ENCODE assay signal across 15 cellular contexts in the genomic region with DNA sequence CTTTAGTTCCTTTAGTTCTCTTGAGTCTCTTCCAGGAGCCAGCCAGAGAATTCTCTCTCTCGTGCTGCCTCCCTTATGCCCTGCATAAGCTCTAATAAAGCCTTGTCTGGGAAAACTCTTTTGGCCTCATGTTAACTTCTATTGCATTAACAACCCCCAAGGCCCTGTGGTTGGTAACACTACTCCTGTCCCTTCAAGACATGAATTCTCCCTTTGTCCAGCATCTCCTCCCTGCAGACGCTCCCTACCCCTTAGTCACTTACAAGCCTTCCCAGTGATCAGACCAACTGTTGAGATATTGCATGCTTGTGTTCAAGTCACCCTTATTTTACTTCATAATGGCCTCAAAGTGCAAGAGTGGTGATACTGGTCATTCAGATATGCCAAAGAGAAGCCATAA. TPM values are rescaled to one million over a fixed set of nuclear protein-coding genes. Genes with fewer than 3 reads are reported as not detected.
DNase-seq lines count a peak whose midpoint lies in the region; ATAC-seq and TF ChIP-seq lines count a peak whose summit lies in the region.
"Had no signal": no experiment of that assay in that cellular context is flagged by ENCODE, and none has a peak within 500 bp of the region (broad histone marks: within the 10 kb centered on the region; RNA-seq: fewer than 3 reads in every experiment).

No MANE protein-coding gene starts in this region.

- H3K23ac ChIP-seq in mesenchymal stem cell (ENCODE audit: low read length in 2 of 2): no peak overlapping the region

- H2AFZ ChIP-seq in mammary epithelial cell (ENCODE audit: low read depth, low read length) (no peak overlapping the region), mesenchymal stem cell (ENCODE audit: low read depth, low read length) (no peak overlapping the region)

- H2AK5ac ChIP-seq in mesenchymal stem cell (ENCODE audit: low read length, severe bottlenecking): no peak overlapping the region

- H3K4me1 Mint-ChIP-seq in dendritic cell treated with granulocyte-macrophage colony-stimulating factor and Interleukin-4, amounts not matched to agents 40 ng/mL and 50 ng/mL, for 4 days (ENCODE audit: low read depth): peaks cover 43% of the 10 kb centered on the region
- H3K4me1 Mint-ChIP-seq: CD4-positive, CD25-positive, alpha-beta regulatory T cell had no signal

- H4K91ac ChIP-seq in mesenchymal stem cell (ENCODE audit: low read length): no peak overlapping the region

- H3K27ac Mint-ChIP-seq in dendritic cell treated with granulocyte-macrophage colony-stimulating factor and Interleukin-4, amounts not matched to agents 40 ng/mL and 50 ng/mL, for 4 days: peak overlapping the region; percentile 10
- H3K27ac Mint-ChIP-seq: CD4-positive, CD25-positive, alpha-beta regulatory T cell had no signal

- H3K14ac ChIP-seq in mesenchymal stem cell (ENCODE audit: low read length in 2 of 2): no peak overlapping the region

- peaks cover 28% of the 10 kb centered on the region for H3K36me3 Mint-ChIP-seq in dendritic cell treated with granulocyte-macrophage colony-stimulating factor and Interleukin-4, amounts not matched to agents 40 ng/mL and 50 ng/mL, for 4 days (ENCODE audit: low read depth)
- H3K36me3 Mint-ChIP-seq: CD4-positive, CD25-positive, alpha-beta regulatory T cell had no signal

- no peak overlapping the region for H3K4me3 Mint-ChIP-seq in dendritic cell treated with granulocyte-macrophage colony-stimulating factor and Interleukin-4, amounts not matched to agents 40 ng/mL and 50 ng/mL, for 4 days
- H3K4me3 Mint-ChIP-seq: CD4-positive, CD25-positive, alpha-beta regulatory T cell had no signal

- no peaks in the 10 kb centered on the region for H4K20me1 ChIP-seq in mammary epithelial cell (ENCODE audit: insufficient read depth, low read length)

- H2BK5ac ChIP-seq in mesenchymal stem cell (ENCODE audit: low read depth, low read length, poor library complexity, severe bottlenecking): no peak overlapping the region

- DNase-seq in mammary epithelial cell (peak; percentile 67), breast epithelium (ENCODE audit: low spot score in 2 of 2) (no peak), mesenchymal stem cell (no peak), left lung (no peak)
- DNase-seq: 8988T; Calu3; CD4-positive, CD25-positive, alpha-beta regulatory T cell; DMS 273 treated with DMSO at 0.1 percent for 48 hours; H7 had no signal

- WGBS in mammary epithelial cell (ENCODE audit: low coverage, missing lambda C conversion rate): 46% methylated on average over 2 of the region's 2 CpGs
- WGBS in mesenchymal stem cell: 96% methylated on average over 2 of the region's 2 CpGs

- no peak for TF ChIP-seq CTCF in mammary epithelial cell (conservative IDR thresholded peaks at IDR 0.05 in 1 of 2, IDR thresholded peaks at IDR 0.05 in 1 of 2; ENCODE audit: extremely low read depth in 1 of 2, insufficient read depth in 1 of 2, low read depth in 1 of 2, low read length in 2 of 2)
- no peak for TF ChIP-seq CTCF in breast epithelium (IDR thresholded peaks at IDR 0.05)
- TF ChIP-seq CTCF in left lung (IDR thresholded peaks at IDR 0.05): no peak

- no peak overlapping the region for H3K27ac ChIP-seq in mammary epithelial cell (ENCODE audit: insufficient read depth, low read depth, low read length)
- no peak overlapping the region for H3K27ac ChIP-seq in breast epithelium
- H3K27ac ChIP-seq in mesenchymal stem cell (ENCODE audit: low read length, poor library complexity, severe bottlenecking): no peak overlapping the region
- H3K27ac ChIP-seq in left lung: no peak overlapping the region
- H3K27ac ChIP-seq: BLaER1 treated with 17β-estradiol and CSF1 and Interleukin-3, amounts not matched to agents 10 nM and 100 nM had no signal

- no peak overlapping the region for H2BK12ac ChIP-seq in mesenchymal stem cell (ENCODE audit: low read length in 2 of 2)

- H2BK120ac ChIP-seq in mesenchymal stem cell (ENCODE audit: low read depth, low read length): no peak overlapping the region

- H3K9me3 ChIP-seq in mammary epithelial cell (replicated peaks; ENCODE audit: insufficient read depth, low read length): no peaks in the 10 kb centered on the region
- H3K9me3 ChIP-seq in breast epithelium: no peaks in the 10 kb centered on the region
- H3K9me3 ChIP-seq in mesenchymal stem cell (ENCODE audit: control insufficient read depth, low read length): no peaks in the 10 kb centered on the region
- H3K9me3 ChIP-seq in left lung: no peaks in the 10 kb centered on the region
- H3K9me3 ChIP-seq: BLaER1 treated with 17β-estradiol and CSF1 and Interleukin-3, amounts not matched to agents 10 nM and 100 nM had no signal

- H3K9ac ChIP-seq in mammary epithelial cell (ENCODE audit: insufficient read depth, low read length): no peak overlapping the region
- H3K9ac ChIP-seq in mesenchymal stem cell (ENCODE audit: low read length): no peak overlapping the region
- H3K9ac ChIP-seq: BLaER1 treated with 17β-estradiol and CSF1 and Interleukin-3, amounts not matched to agents 10 nM and 100 nM had no signal

- H3K79me1 ChIP-seq in mesenchymal stem cell (replicated peaks; ENCODE audit: low read length, poor library complexity, severe bottlenecking): no peaks in the 10 kb centered on the region

- in situ Hi-C loops in mammary epithelial cell (cut with MboI; ENCODE audit: low sequenced_read_pairs in 2 of 2): no loop called here

- ATAC-seq in left lung: no peak
- ATAC-seq in HG02852 (IDR thresholded peaks at IDR 0.05; ENCODE audit: unreplicated experiment): no peak
- no peak for ATAC-seq in HG03108 (IDR thresholded peaks at IDR 0.05; ENCODE audit: unreplicated experiment)

- BruUV-seq in mammary epithelial cell (replicated peaks; lab: Mats Ljungman, UMichigan): no TSS peak

- dilution Hi-C loops in mammary epithelial cell (cut with HindIII; ENCODE audit: low sequenced_read_pairs): no loop called here

- H3K18ac ChIP-seq in mesenchymal stem cell (ENCODE audit: low read depth in 1 of 2, low read length in 2 of 2): no peak overlapping the region

- H3K4ac ChIP-seq in mesenchymal stem cell (ENCODE audit: low read depth in 1 of 2, low read length in 2 of 2): no peak overlapping the region

- TF ChIP-seq POLR2A in breast epithelium (IDR thresholded peaks at IDR 0.05): no peak

- H3K27me3 ChIP-seq in mammary epithelial cell (ENCODE audit: insufficient read depth, low read length) (no peaks in the 10 kb centered on the region), breast epithelium (no peaks in the 10 kb centered on the region), mesenchymal stem cell (ENCODE audit: control insufficient read depth in 1 of 2, insufficient read depth in 1 of 2, low read length in 2 of 2) (no peaks in the 10 kb centered on the region), left lung (no peaks in the 10 kb centered on the region)
- H3K27me3 ChIP-seq: BLaER1 treated with 17β-estradiol and CSF1 and Interleukin-3, amounts not matched to agents 10 nM and 100 nM had no signal

- H3K79me2 ChIP-seq in mammary epithelial cell (ENCODE audit: insufficient read depth, low read length): peaks cover 4% of the 10 kb centered on the region

- H3K36me3 ChIP-seq in mammary epithelial cell (ENCODE audit: insufficient read depth, low read length) (peaks cover 8% of the 10 kb centered on the region), breast epithelium (no peaks in the 10 kb centered on the region), mesenchymal stem cell (ENCODE audit: control insufficient read depth in 1 of 2, insufficient read depth in 2 of 2, low read depth in 1 of 2, low read length in 2 of 2) (peaks cover 0 to 74% of the 10 kb centered on the region in 2 experiments), left lung (peaks cover 3 to 35% of the 10 kb centered on the region in 2 donors)

- intact Hi-C loops in mammary epithelial cell (cut with micrococcal nuclease): no loop called here
- intact Hi-C loops in breast epithelium (cut with DNase I; ENCODE audit: low total_unique reads): no loop called here
- intact Hi-C loops in dendritic cell treated with granulocyte-macrophage colony-stimulating factor and Interleukin-4, amounts not matched to agents 40 ng/mL and 50 ng/mL, for 4 days (cut with micrococcal nuclease): no loop called here
- intact Hi-C loops in left lung (cut with DNase I): no loop called here

- no peaks in the 10 kb centered on the region for H3K27me3 Mint-ChIP-seq in dendritic cell treated with granulocyte-macrophage colony-stimulating factor and Interleukin-4, amounts not matched to agents 40 ng/mL and 50 ng/mL, for 4 days

- peak overlapping the region; percentile 60 for H4K8ac ChIP-seq in mesenchymal stem cell (ENCODE audit: low read length)

- H2BK15ac ChIP-seq in mesenchymal stem cell (ENCODE audit: low read depth, poor library complexity, severe bottlenecking): no peak overlapping the region

- H3K4me2 ChIP-seq in mammary epithelial cell (ENCODE audit: insufficient read depth, low read depth, low read length) (no peak overlapping the region), mesenchymal stem cell (ENCODE audit: low read length, poor library complexity, severe bottlenecking) (no peak overlapping the region)
- H3K4me2 ChIP-seq: BLaER1 treated with 17β-estradiol and CSF1 and Interleukin-3, amounts not matched to agents 10 nM and 100 nM had no signal

- H3K9me3 Mint-ChIP-seq in dendritic cell treated with granulocyte-macrophage colony-stimulating factor and Interleukin-4, amounts not matched to agents 40 ng/mL and 50 ng/mL, for 4 days: no peaks in the 10 kb centered on the region

- CTCF ChIA-PET in mammary epithelial cell (lab: Charles Lee; ENCODE audit: low non-redundant PET): no interaction called here

- H3K4me1 ChIP-seq in mammary epithelial cell (ENCODE audit: insufficient read depth, low read length): no peaks in the 10 kb centered on the region
- H3K4me1 ChIP-seq in breast epithelium: no peaks in the 10 kb centered on the region
- H3K4me1 ChIP-seq in mesenchymal stem cell (ENCODE audit: control insufficient read depth, insufficient read depth, low read depth, low read length): no peaks in the 10 kb centered on the region
- peaks cover 11 to 21% of the 10 kb centered on the region in 2 donors for H3K4me1 ChIP-seq in left lung

- H3K4me3 ChIP-seq in mammary epithelial cell (replicated peaks in 1 of 3; ENCODE audit: insufficient read depth in 1 of 3, low read depth in 2 of 3, low read length in 3 of 3) (no peak overlapping the region), breast epithelium (no peak overlapping the region), mesenchymal stem cell (ENCODE audit: insufficient read depth in 1 of 2, low read depth in 1 of 2, low read length in 2 of 2) (no peak overlapping the region), left lung (no peak overlapping the region)
- H3K4me3 ChIP-seq: BLaER1 treated with 17β-estradiol and CSF1 and Interleukin-3, amounts not matched to agents 10 nM and 100 nM had no signal

RNA-seq across cellular contexts. Expression of a gene that starts 12.1 kb away (rescaled TPM):
- total RNA-seq in mammary epithelial cell: 100 to 1,000 TPM; 134 to 149 TPM
- polyA plus RNA-seq in mammary epithelial cell: 119 TPM
- 89.5 TPM for polyA minus RNA-seq in mammary epithelial cell
- total RNA-seq in breast epithelium: 100 to 1,000 TPM in 2 of 3 donors, 10 to 100 TPM in 1; 90.1 to 115 (median 108) TPM
- 262 TPM for polyA plus RNA-seq in mesenchymal stem cell (2013, experiment 1 of 2)
- 265 TPM for polyA plus RNA-seq in mesenchymal stem cell (2013, experiment 2 of 2)
- total RNA-seq in left lung: 100 to 1,000 TPM; 149 to 153 TPM
- total RNA-seq: CD4-positive, CD25-positive, alpha-beta regulatory T cell had no signal

RNA-seq across cellular contexts. Expression of a gene that starts 20.7 kb away (rescaled TPM):
- 100 to 1,000 TPM; 171 to 202 TPM for total RNA-seq in mammary epithelial cell
- 174 TPM for polyA plus RNA-seq in mammary epithelial cell
- polyA minus RNA-seq in mammary epithelial cell: 383 TPM
- total RNA-seq in breast epithelium: 100 to 1,000 TPM in 1 of 3 donors, 10 to 100 TPM in 1, 1 to 10 TPM in 1; 1.3 to 175 (median 93.7) TPM
- polyA plus RNA-seq in mesenchymal stem cell (2013, experiment 1 of 2): 1.7 TPM
- polyA plus RNA-seq in mesenchymal stem cell (2013, experiment 2 of 2): 1.3 TPM
- 100 to 1,000 TPM; 196 to 212 TPM for total RNA-seq in left lung

RNA-seq across cellular contexts. Expression of a gene that starts 48.7 kb away (rescaled TPM):
- not detected for total RNA-seq in mammary epithelial cell
- polyA plus RNA-seq in mammary epithelial cell: not detected
- not detected for polyA minus RNA-seq in mammary epithelial cell
- total RNA-seq in breast epithelium: 1 to 10 TPM in 2 of 3 donors, under 1 TPM in 1; 0.64 to 4.3 (median 2.6) TPM
- not detected for polyA plus RNA-seq in mesenchymal stem cell (2013, experiment 1 of 2)
- not detected for polyA plus RNA-seq in mesenchymal stem cell (2013, experiment 2 of 2)
- 1 to 10 TPM; 1.4 to 1.6 TPM for total RNA-seq in left lung
- total RNA-seq: Calu3, Daoy, H7, HT1080 had no signal

RNA-seq across cellular contexts. Expression of a gene that starts 54.2 kb away (rescaled TPM):
- total RNA-seq in mammary epithelial cell (100 to 1,000 TPM; 107 to 195 TPM), breast epithelium (100 to 1,000 TPM; 232 to 256 (median 238) TPM), left lung (100 to 1,000 TPM; 155 to 211 TPM)
- polyA plus RNA-seq in mammary epithelial cell: 87.6 TPM
- polyA minus RNA-seq in mammary epithelial cell: 191 TPM
- 307 TPM for polyA plus RNA-seq in mesenchymal stem cell (2013, experiment 1 of 2)
- 298 TPM for polyA plus RNA-seq in mesenchymal stem cell (2013, experiment 2 of 2)

RNA-seq across cellular contexts. Expression of a gene that starts 55.8 kb away (rescaled TPM):
- 1 to 10 TPM; 4.0 to 5.0 TPM for total RNA-seq in mammary epithelial cell
- 7.3 TPM for polyA plus RNA-seq in mammary epithelial cell
- 52.6 TPM for polyA minus RNA-seq in mammary epithelial cell
- 10 to 100 TPM; 16.5 to 24.6 (median 22.9) TPM for total RNA-seq in breast epithelium
- 10.9 TPM for polyA plus RNA-seq in mesenchymal stem cell (2013, experiment 1 of 2)
- polyA plus RNA-seq in mesenchymal stem cell (2013, experiment 2 of 2): 10.7 TPM
- total RNA-seq in left lung: 10 to 100 TPM; 18.2 to 33.8 TPM
